9 cellular contexts compared by ENCODE assay signal in the genomic region with DNA sequence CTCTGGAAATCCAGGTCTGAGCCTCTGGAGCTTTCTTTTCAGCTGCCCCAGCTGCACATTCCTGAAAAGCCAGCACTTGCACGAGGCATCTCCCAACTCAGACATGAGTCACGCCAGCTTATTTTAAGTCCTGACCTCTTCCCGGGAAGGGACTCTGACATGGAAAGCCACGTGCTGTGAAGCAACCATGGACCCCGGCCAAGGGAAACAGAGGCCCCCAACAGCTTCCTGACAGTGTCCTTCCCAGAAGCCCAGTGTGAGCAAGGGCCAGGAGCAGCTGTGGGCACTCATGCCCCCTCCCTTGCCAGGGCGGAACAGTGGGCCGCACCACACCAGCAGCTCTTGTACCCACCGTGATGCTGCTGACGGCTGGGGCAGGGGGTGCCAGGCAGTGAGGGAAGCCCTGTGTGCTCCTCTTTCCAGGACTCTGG.
A peak's percentile ranks its signal among the peaks of the same experiment; 100 is the strongest.
DNase-seq lines count a peak whose midpoint lies in the region; ATAC-seq lines count a peak whose summit lies in the region.
"Had no signal": no experiment of that assay in that cellular context is flagged by ENCODE, and none has a peak within 500 bp of the region (broad histone marks: within the 10 kb centered on the region; RNA-seq: fewer than 3 reads in every experiment).

No MANE protein-coding gene starts in this region.

- peaks cover 0 to 2% (median 0%) of the 10 kb centered on the region in 6 donors for H3K9me3 Mint-ChIP-seq in immature natural killer cell

- intact Hi-C loops in left cardiac atrium (cut with DNase I) = no loop called here

- ATAC-seq in left cardiac atrium = peak; percentile 94 to 96
- ATAC-seq in HG02678 (IDR thresholded peaks at IDR 0.05; ENCODE audit: unreplicated experiment) = no peak

- peak; percentile 55 for DNase-seq in ELR (ENCODE audit: low read depth)
- DNase-seq in astrocyte of the hippocampus (ENCODE audit: low read depth, low spot score) = peak; percentile 96
- DNase-seq in left cardiac atrium = peak; percentile 88
- DNase-seq in renal cortical epithelial cell (ENCODE audit: low read depth) = peak; percentile 95
- DNase-seq in NCI-H345 (lab: John Stamatoyannopoulos, UW) = no peak
- no peak for DNase-seq in NCI-H2227 treated with DMSO at 0.1 percent for 48 hours (lab: John Stamatoyannopoulos, UW)
- no peak for DNase-seq in immature natural killer cell
- DNase-seq: DND-41 had no signal

- no peak overlapping the region for H3K27ac Mint-ChIP-seq in immature natural killer cell

- peaks cover 0 to 8% (median 2%) of the 10 kb centered on the region in 3 donors for H3K27me3 Mint-ChIP-seq in immature natural killer cell (ENCODE audit: low read depth in 3 of 3)

- H3K4me3 Mint-ChIP-seq in immature natural killer cell = no peak overlapping the region

- no peaks in the 10 kb centered on the region for H3K36me3 Mint-ChIP-seq in immature natural killer cell

- no peaks in the 10 kb centered on the region for H3K4me1 Mint-ChIP-seq in immature natural killer cell

Comparison
In these comparisons a context has a peak if more than half of its experiments do, and no peak if none do; other contexts are left out.
1. DNase-seq: peak in ELR (single experiment), astrocyte of the hippocampus (single experiment), left cardiac atrium (single experiment) and renal cortical epithelial cell (single experiment); none in NCI-H345 (single experiment), NCI-H2227 treated with DMSO at 0.1 percent for 48 hours (single experiment) and immature natural killer cell (0 of 3).